ENCODE assay signal across 6 cellular contexts in genomic region chr1:156194300-156194652, GRCh38. TPM values are rescaled to one million over a fixed set of nuclear protein-coding genes. Genes with fewer than 3 reads are reported as not detected.
DNase-seq lines count a peak whose midpoint lies in the region; TF ChIP-seq lines count a peak whose summit lies in the region.

No MANE protein-coding gene starts in this region.

- H3K27me3 Mint-ChIP-seq in CD8-positive, alpha-beta memory T cell, result no peaks in the 10 kb centered on the region

- peaks cover 37% of the 10 kb centered on the region for H3K4me1 ChIP-seq in CD8-positive, alpha-beta memory T cell (ENCODE audit: insufficient read depth, low read length)

- peak overlapping the region; percentile 78 for H3K27ac ChIP-seq in CD8-positive, alpha-beta memory T cell (ENCODE audit: low read depth, low read length)
- H3K27ac ChIP-seq in substantia nigra (ENCODE audit: low read depth, low read length, poor library complexity, severe bottlenecking), result peak overlapping the region; percentile 71

- no peaks in the 10 kb centered on the region for H3K27me3 ChIP-seq in CD8-positive, alpha-beta memory T cell (ENCODE audit: insufficient read depth, low read length, poor library complexity, severe bottlenecking)

- DNase-seq in CD8-positive, alpha-beta memory T cell, result no peak
- peak; percentile 18 for DNase-seq in NCI-H146 (lab: John Stamatoyannopoulos, UW)
- DNase-seq in fibroblast of the aortic adventitia (ENCODE audit: low read depth), result peak; percentile 15
- DNase-seq in substantia nigra (lab: John Stamatoyannopoulos, UW), result peak in 7 of 49 donors; percentile 34 to 68 (median 39)
- DNase-seq in D341Med (ENCODE audit: low spot score), result no peak
- DNase-seq in activated CD4-positive, alpha-beta T cell treated with anti-CD3 and anti-CD28 coated beads, Interleukin-2, amount 50 U/mL, for 48 hours, result no peak

- peak overlapping the region; percentile 84 for H3K4me3 ChIP-seq in CD8-positive, alpha-beta memory T cell (ENCODE audit: low read length)
- H3K4me3 ChIP-seq in fibroblast of the aortic adventitia (ENCODE audit: low read depth, low read length), result peak overlapping the region; percentile 98

- H3K9me3 Mint-ChIP-seq in CD8-positive, alpha-beta memory T cell, result no peaks in the 10 kb centered on the region

- peaks cover 49 to 58% (median 52%) of the 10 kb centered on the region in 3 donors for H3K4me1 Mint-ChIP-seq in CD8-positive, alpha-beta memory T cell

- H3K9me3 ChIP-seq in CD8-positive, alpha-beta memory T cell (ENCODE audit: low read length), result no peaks in the 10 kb centered on the region

- H3K36me3 Mint-ChIP-seq in CD8-positive, alpha-beta memory T cell, result peaks cover 0 to 35% (median 4%) of the 10 kb centered on the region in 3 donors

- no peak for TF ChIP-seq CTCF in fibroblast of the aortic adventitia (IDR thresholded peaks at IDR 0.05; ENCODE audit: insufficient read depth, low read length)

- POLR2A ChIA-PET in CD8-positive, alpha-beta memory T cell (lab: Charles Lee), result interaction anchor here (1.5 to 2.4 kb wide), 3 partner anchors 18 to 31 kb away, joined by 3 to 34 read pairs (median 3); partner anchors contain the start of gene PMF1

- peak overlapping the region; percentile 90 to 97 (median 95) for H3K4me3 Mint-ChIP-seq in CD8-positive, alpha-beta memory T cell

- H3K27ac Mint-ChIP-seq in CD8-positive, alpha-beta memory T cell, result peak overlapping the region; percentile 88 to 97 (median 93)

- no peaks in the 10 kb centered on the region for H3K36me3 ChIP-seq in CD8-positive, alpha-beta memory T cell (ENCODE audit: insufficient read depth, low read length)

- CTCF ChIA-PET in CD8-positive, alpha-beta memory T cell (lab: Charles Lee), result interaction anchor here (0.8 to 2.4 kb wide), 7 partner anchors 19 to 98 kb away, joined by 3 to 16 read pairs (median 4); partner anchors contain the start of gene PMF1

RNA-seq across cellular contexts. Expression of gene SLC25A44, which starts 0.4 kb away (rescaled TPM):
- total RNA-seq in CD8-positive, alpha-beta memory T cell, result 10 to 100 TPM; 30.8 to 32.4 TPM
- polyA plus RNA-seq in CD8-positive, alpha-beta memory T cell, result 21.4 TPM
- total RNA-seq in fibroblast of the aortic adventitia (ENCODE audit: low replicate concordance), result 13.8 and 14.5 TPM in 2 replicates

RNA-seq across cellular contexts. Expression of gene PMF1, which starts 18.5 kb away (rescaled TPM):
- total RNA-seq in CD8-positive, alpha-beta memory T cell, result 10 to 100 TPM; 85.9 to 88.3 TPM
- 83.3 TPM for polyA plus RNA-seq in CD8-positive, alpha-beta memory T cell
- total RNA-seq in fibroblast of the aortic adventitia (ENCODE audit: low replicate concordance), result 42.6 and 44.6 TPM in 2 replicates

RNA-seq across cellular contexts. Expression of gene SEMA4A, which starts 40.9 kb away (rescaled TPM):
- total RNA-seq in CD8-positive, alpha-beta memory T cell, result 10 to 100 TPM; 21.6 to 23.0 TPM
- polyA plus RNA-seq in CD8-positive, alpha-beta memory T cell, result 10.7 TPM
- total RNA-seq in fibroblast of the aortic adventitia (ENCODE audit: low replicate concordance), result 1.4 and 3.2 TPM in 2 replicates

RNA-seq across cellular contexts. Expression of gene BGLAP, which starts 47.7 kb away (rescaled TPM):
- 1 to 10 TPM in 1 of 2 experiments, under 1 TPM in 1; 0.97 to 1.5 TPM for total RNA-seq in CD8-positive, alpha-beta memory T cell
- polyA plus RNA-seq in CD8-positive, alpha-beta memory T cell, result not detected
- total RNA-seq in fibroblast of the aortic adventitia (ENCODE audit: low replicate concordance), result 0.18 TPM in 1 of 2 replicates, not detected in the other

RNA-seq across cellular contexts. Expression of gene PAQR6, which starts 53.6 kb away (rescaled TPM):
- total RNA-seq in CD8-positive, alpha-beta memory T cell, result 1 to 10 TPM; 1.9 TPM
- 0.53 TPM for polyA plus RNA-seq in CD8-positive, alpha-beta memory T cell
- 0.63 TPM in 1 of 2 replicates, not detected in the other for total RNA-seq in fibroblast of the aortic adventitia (ENCODE audit: low replicate concordance)

Comparison
In these comparisons a context has a peak if more than half of its experiments do, and no peak if none do; other contexts are left out.
1. DNase-seq: peak in NCI-H146 (single experiment) and fibroblast of the aortic adventitia (single experiment); none in CD8-positive, alpha-beta memory T cell (0 of 5), D341Med (single experiment) and activated CD4-positive, alpha-beta T cell treated with anti-CD3 and anti-CD28 coated beads, Interleukin-2, amount 50 U/mL, for 48 hours (0 of 2).